Comparison of ENCODE assay signal across 2 cellular contexts in the genomic region with DNA sequence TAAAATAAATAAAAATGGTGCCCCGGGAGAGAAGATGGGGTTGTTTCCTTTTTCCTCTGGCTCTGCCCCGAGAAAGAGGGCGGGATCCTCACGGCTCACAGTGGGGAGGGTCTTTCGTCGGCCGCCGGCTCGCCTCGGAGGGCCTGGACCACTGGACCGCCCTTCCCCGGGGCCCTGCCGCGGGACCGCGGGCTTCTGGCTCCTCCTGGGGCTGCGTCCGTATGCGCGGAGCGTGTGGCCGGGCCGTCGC.
TF ChIP-seq lines count a peak whose summit lies in the region.

No MANE protein-coding gene starts in this region.

TF ChIP-seq in WTC11, 78 proteins besides CTCF, POLR2A, EP300 and RAD21 (continued from another document and continues in another):
- TF ChIP-seq, protein P1, sequence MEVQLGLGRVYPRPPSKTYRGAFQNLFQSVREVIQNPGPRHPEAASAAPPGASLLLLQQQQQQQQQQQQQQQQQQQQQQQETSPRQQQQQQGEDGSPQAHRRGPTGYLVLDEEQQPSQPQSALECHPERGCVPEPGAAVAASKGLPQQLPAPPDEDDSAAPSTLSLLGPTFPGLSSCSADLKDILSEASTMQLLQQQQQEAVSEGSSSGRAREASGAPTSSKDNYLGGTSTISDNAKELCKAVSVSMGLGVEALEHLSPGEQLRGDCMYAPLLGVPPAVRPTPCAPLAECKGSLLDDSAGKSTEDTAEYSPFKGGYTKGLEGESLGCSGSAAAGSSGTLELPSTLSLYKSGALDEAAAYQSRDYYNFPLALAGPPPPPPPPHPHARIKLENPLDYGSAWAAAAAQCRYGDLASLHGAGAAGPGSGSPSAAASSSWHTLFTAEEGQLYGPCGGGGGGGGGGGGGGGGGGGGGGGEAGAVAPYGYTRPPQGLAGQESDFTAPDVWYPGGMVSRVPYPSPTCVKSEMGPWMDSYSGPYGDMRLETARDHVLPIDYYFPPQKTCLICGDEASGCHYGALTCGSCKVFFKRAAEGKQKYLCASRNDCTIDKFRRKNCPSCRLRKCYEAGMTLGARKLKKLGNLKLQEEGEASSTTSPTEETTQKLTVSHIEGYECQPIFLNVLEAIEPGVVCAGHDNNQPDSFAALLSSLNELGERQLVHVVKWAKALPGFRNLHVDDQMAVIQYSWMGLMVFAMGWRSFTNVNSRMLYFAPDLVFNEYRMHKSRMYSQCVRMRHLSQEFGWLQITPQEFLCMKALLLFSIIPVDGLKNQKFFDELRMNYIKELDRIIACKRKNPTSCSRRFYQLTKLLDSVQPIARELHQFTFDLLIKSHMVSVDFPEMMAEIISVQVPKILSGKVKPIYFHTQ (CRISPR knock-in tag; IDR thresholded peaks at IDR 0.05) = no peak
- TF ChIP-seq ZNF423 (CRISPR knock-in tag; IDR thresholded peaks at IDR 0.05) (no peak), RORB (CRISPR knock-in tag; IDR thresholded peaks at IDR 0.05) (no peak), HMGA2 (CRISPR knock-in tag; IDR thresholded peaks at IDR 0.05) (no peak), NR2C2 (CRISPR knock-in tag; IDR thresholded peaks at IDR 0.05) (no peak; the same call in 1 of the 2 replicates), PRRX2 (CRISPR knock-in tag; IDR thresholded peaks at IDR 0.05) (no peak), NR1H2 (CRISPR knock-in tag; IDR thresholded peaks at IDR 0.05) (no peak), KAT7 (CRISPR knock-in tag; IDR thresholded peaks at IDR 0.05; ENCODE audit: borderline replicate concordance) (no peak), JAZF1 (CRISPR knock-in tag; IDR thresholded peaks at IDR 0.05) (no peak), ZNF219 (CRISPR knock-in tag; IDR thresholded peaks at IDR 0.05; ENCODE audit: borderline replicate concordance) (no peak), NFE2L1 (CRISPR knock-in tag; IDR thresholded peaks at IDR 0.05) (no peak), GTF2I (CRISPR knock-in tag; conservative IDR thresholded peaks at IDR 0.05) (no peak), ZNF263 (CRISPR knock-in tag; IDR thresholded peaks at IDR 0.05; ENCODE audit: low read depth) (no peak), ZBTB21 (CRISPR knock-in tag; IDR thresholded peaks at IDR 0.05; ENCODE audit: borderline replicate concordance) (peak; percentile 82; the same call in 1 of the 2 replicates), SOX15 (CRISPR knock-in tag; IDR thresholded peaks at IDR 0.05) (no peak), CBFB (CRISPR knock-in tag; IDR thresholded peaks at IDR 0.05; ENCODE audit: low read depth) (0 out of 2 replicates have a peak, but pooled peaks have one; percentile 38), SP1 (CRISPR knock-in tag; conservative IDR thresholded peaks at IDR 0.05) (no peak)
- TF ChIP-seq, protein P2, sequence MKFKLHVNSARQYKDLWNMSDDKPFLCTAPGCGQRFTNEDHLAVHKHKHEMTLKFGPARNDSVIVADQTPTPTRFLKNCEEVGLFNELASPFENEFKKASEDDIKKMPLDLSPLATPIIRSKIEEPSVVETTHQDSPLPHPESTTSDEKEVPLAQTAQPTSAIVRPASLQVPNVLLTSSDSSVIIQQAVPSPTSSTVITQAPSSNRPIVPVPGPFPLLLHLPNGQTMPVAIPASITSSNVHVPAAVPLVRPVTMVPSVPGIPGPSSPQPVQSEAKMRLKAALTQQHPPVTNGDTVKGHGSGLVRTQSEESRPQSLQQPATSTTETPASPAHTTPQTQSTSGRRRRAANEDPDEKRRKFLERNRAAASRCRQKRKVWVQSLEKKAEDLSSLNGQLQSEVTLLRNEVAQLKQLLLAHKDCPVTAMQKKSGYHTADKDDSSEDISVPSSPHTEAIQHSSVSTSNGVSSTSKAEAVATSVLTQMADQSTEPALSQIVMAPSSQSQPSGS (CRISPR knock-in tag; IDR thresholded peaks at IDR 0.05; ENCODE audit: borderline replicate concordance, low read depth) = no peak
- TF ChIP-seq, protein P3, sequence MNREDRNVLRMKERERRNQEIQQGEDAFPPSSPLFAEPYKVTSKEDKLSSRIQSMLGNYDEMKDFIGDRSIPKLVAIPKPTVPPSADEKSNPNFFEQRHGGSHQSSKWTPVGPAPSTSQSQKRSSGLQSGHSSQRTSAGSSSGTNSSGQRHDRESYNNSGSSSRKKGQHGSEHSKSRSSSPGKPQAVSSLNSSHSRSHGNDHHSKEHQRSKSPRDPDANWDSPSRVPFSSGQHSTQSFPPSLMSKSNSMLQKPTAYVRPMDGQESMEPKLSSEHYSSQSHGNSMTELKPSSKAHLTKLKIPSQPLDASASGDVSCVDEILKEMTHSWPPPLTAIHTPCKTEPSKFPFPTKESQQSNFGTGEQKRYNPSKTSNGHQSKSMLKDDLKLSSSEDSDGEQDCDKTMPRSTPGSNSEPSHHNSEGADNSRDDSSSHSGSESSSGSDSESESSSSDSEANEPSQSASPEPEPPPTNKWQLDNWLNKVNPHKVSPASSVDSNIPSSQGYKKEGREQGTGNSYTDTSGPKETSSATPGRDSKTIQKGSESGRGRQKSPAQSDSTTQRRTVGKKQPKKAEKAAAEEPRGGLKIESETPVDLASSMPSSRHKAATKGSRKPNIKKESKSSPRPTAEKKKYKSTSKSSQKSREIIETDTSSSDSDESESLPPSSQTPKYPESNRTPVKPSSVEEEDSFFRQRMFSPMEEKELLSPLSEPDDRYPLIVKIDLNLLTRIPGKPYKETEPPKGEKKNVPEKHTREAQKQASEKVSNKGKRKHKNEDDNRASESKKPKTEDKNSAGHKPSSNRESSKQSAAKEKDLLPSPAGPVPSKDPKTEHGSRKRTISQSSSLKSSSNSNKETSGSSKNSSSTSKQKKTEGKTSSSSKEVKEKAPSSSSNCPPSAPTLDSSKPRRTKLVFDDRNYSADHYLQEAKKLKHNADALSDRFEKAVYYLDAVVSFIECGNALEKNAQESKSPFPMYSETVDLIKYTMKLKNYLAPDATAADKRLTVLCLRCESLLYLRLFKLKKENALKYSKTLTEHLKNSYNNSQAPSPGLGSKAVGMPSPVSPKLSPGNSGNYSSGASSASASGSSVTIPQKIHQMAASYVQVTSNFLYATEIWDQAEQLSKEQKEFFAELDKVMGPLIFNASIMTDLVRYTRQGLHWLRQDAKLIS (CRISPR knock-in tag; IDR thresholded peaks at IDR 0.05; ENCODE audit: borderline replicate concordance) = peak; percentile 96; the same call in 1 of the 2 replicates
- TF ChIP-seq, protein P4, sequence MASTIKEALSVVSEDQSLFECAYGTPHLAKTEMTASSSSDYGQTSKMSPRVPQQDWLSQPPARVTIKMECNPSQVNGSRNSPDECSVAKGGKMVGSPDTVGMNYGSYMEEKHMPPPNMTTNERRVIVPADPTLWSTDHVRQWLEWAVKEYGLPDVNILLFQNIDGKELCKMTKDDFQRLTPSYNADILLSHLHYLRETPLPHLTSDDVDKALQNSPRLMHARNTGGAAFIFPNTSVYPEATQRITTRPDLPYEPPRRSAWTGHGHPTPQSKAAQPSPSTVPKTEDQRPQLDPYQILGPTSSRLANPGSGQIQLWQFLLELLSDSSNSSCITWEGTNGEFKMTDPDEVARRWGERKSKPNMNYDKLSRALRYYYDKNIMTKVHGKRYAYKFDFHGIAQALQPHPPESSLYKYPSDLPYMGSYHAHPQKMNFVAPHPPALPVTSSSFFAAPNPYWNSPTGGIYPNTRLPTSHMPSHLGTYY (CRISPR knock-in tag; IDR thresholded peaks at IDR 0.05) = no peak

TF ChIP-seq in HepG2, 621 proteins besides CTCF, POLR2A, EP300 and RAD21 (continued from another document and continues in another):
- TF ChIP-seq, protein P5, sequence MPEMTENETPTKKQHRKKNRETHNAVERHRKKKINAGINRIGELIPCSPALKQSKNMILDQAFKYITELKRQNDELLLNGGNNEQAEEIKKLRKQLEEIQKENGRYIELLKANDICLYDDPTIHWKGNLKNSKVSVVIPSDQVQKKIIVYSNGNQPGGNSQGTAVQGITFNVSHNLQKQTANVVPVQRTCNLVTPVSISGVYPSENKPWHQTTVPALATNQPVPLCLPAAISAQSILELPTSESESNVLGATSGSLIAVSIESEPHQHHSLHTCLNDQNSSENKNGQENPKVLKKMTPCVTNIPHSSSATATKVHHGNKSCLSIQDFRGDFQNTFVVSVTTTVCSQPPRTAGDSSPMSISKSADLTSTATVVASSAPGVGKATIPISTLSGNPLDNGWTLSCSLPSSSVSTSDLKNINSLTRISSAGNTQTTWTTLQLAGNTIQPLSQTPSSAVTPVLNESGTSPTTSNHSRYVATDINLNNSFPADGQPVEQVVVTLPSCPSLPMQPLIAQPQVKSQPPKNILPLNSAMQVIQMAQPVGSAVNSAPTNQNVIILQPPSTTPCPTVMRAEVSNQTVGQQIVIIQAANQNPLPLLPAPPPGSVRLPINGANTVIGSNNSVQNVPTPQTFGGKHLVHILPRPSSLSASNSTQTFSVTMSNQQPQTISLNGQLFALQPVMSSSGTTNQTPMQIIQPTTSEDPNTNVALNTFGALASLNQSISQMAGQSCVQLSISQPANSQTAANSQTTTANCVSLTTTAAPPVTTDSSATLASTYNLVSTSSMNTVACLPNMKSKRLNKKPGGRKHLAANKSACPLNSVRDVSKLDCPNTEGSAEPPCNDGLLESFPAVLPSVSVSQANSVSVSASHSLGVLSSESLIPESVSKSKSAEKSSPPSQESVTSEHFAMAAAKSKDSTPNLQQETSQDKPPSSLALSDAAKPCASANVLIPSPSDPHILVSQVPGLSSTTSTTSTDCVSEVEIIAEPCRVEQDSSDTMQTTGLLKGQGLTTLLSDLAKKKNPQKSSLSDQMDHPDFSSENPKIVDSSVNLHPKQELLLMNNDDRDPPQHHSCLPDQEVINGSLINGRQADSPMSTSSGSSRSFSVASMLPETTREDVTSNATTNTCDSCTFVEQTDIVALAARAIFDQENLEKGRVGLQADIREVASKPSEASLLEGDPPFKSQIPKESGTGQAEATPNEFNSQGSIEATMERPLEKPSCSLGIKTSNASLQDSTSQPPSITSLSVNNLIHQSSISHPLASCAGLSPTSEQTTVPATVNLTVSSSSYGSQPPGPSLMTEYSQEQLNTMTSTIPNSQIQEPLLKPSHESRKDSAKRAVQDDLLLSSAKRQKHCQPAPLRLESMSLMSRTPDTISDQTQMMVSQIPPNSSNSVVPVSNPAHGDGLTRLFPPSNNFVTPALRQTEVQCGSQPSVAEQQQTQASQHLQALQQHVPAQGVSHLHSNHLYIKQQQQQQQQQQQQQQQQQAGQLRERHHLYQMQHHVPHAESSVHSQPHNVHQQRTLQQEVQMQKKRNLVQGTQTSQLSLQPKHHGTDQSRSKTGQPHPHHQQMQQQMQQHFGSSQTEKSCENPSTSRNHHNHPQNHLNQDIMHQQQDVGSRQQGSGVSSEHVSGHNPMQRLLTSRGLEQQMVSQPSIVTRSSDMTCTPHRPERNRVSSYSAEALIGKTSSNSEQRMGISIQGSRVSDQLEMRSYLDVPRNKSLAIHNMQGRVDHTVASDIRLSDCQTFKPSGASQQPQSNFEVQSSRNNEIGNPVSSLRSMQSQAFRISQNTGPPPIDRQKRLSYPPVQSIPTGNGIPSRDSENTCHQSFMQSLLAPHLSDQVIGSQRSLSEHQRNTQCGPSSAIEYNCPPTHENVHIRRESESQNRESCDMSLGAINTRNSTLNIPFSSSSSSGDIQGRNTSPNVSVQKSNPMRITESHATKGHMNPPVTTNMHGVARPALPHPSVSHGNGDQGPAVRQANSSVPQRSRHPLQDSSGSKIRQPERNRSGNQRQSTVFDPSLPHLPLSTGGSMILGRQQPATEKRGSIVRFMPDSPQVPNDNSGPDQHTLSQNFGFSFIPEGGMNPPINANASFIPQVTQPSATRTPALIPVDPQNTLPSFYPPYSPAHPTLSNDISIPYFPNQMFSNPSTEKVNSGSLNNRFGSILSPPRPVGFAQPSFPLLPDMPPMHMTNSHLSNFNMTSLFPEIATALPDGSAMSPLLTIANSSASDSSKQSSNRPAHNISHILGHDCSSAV (CRISPR knock-in tag; IDR thresholded peaks at IDR 0.05; ENCODE audit: borderline replicate concordance) = no peak
- TF ChIP-seq ZSCAN22 (CRISPR knock-in tag; IDR thresholded peaks at IDR 0.05) = no peak
- TF ChIP-seq SP140L (CRISPR knock-in tag; IDR thresholded peaks at IDR 0.05; ENCODE audit: borderline replicate concordance) = no peak
- peak; percentile 62; the same call in 1 of the 2 replicates for TF ChIP-seq ZNF160 (CRISPR knock-in tag; IDR thresholded peaks at IDR 0.05)
- TF ChIP-seq, protein P6, sequence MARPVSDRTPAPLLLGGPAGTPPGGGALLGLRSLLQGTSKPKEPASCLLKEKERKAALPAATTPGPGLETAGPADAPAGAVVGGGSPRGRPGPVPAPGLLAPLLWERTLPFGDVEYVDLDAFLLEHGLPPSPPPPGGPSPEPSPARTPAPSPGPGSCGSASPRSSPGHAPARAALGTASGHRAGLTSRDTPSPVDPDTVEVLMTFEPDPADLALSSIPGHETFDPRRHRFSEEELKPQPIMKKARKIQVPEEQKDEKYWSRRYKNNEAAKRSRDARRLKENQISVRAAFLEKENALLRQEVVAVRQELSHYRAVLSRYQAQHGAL (CRISPR knock-in tag; IDR thresholded peaks at IDR 0.05; ENCODE audit: not compliant biosample characterization) = no peak
- TF ChIP-seq, protein P7, sequence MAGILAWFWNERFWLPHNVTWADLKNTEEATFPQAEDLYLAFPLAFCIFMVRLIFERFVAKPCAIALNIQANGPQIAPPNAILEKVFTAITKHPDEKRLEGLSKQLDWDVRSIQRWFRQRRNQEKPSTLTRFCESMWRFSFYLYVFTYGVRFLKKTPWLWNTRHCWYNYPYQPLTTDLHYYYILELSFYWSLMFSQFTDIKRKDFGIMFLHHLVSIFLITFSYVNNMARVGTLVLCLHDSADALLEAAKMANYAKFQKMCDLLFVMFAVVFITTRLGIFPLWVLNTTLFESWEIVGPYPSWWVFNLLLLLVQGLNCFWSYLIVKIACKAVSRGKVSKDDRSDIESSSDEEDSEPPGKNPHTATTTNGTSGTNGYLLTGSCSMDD (CRISPR knock-in tag; IDR thresholded peaks at IDR 0.05) = no peak
- TF ChIP-seq NCOA1 (CRISPR knock-in tag; IDR thresholded peaks at IDR 0.05) = peak; percentile 77; the same call in 1 of the 2 replicates
- TF ChIP-seq ZNF510 (CRISPR knock-in tag; IDR thresholded peaks at IDR 0.05; ENCODE audit: low read depth) = no peak
- TF ChIP-seq ZNF30 (CRISPR knock-in tag; IDR thresholded peaks at IDR 0.05) = 0 out of 2 replicates have a peak, but pooled peaks have one; percentile 79
- peak; percentile 59; the same call in 1 of the 2 replicates for TF ChIP-seq CAMTA2 (CRISPR knock-in tag; IDR thresholded peaks at IDR 0.05; ENCODE audit: borderline replicate concordance)
- TF ChIP-seq SNAI1 (CRISPR knock-in tag; IDR thresholded peaks at IDR 0.05; ENCODE audit: borderline replicate concordance) = 0 out of 2 replicates have a peak, but pooled peaks have one; percentile 18
- no peak for TF ChIP-seq ZNF20 (CRISPR knock-in tag; IDR thresholded peaks at IDR 0.05)
